2 cellular contexts compared by ENCODE assay signal in the genomic region with DNA sequence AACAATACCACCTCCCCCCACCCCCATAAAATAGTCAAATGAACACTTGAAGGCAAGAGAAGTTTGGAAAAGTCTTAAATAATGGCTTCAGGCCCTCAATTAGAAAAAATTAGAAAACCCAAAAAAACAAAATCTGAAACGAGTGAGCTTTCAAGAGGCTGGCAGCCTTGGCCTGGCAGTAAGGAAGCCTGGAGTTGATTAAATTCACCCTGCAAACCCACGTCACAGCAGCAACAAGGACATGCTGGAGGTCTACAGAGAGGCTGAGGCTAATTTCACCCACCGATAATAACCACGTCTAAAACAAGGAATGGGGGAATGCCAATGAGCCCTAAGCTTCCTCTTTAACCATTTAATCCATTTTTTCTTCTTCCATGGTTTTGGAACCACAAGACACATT.
TF ChIP-seq lines count a peak whose summit lies in the region.

No MANE protein-coding gene starts in this region.

TF ChIP-seq in K562, 482 proteins besides CTCF, POLR2A, EP300 and RAD21:
- no peak for TF ChIP-seq MTF1 (CRISPR knock-in tag; IDR thresholded peaks at IDR 0.05; ENCODE audit: borderline replicate concordance)
- TF ChIP-seq SOX6 (IDR thresholded peaks at IDR 0.05), result no peak
- TF ChIP-seq TAF9B (IDR thresholded peaks at IDR 0.05; ENCODE audit: partially characterized antibody), result no peak
- TF ChIP-seq POLR2H (tag; IDR thresholded peaks at IDR 0.05; ENCODE audit: low read depth), result no peak
- TF ChIP-seq TCFL5 (CRISPR knock-in tag; conservative IDR thresholded peaks at IDR 0.05), result no peak
- TF ChIP-seq ZNF695 (CRISPR knock-in tag; IDR thresholded peaks at IDR 0.05), result no peak
- TF ChIP-seq SIRT6 (IDR thresholded peaks at IDR 0.05; ENCODE audit: low read depth, low read length), result no peak
- no peak for TF ChIP-seq BCOR (IDR thresholded peaks at IDR 0.05)
- TF ChIP-seq BHLHE40 (IDR thresholded peaks at IDR 0.05; ENCODE audit: low read length), result no peak
- TF ChIP-seq MCM5 (IDR thresholded peaks at IDR 0.05; ENCODE audit: low read depth), result no peak

TF ChIP-seq in HepG2, 621 proteins besides CTCF, POLR2A, EP300 and RAD21:
- TF ChIP-seq RNF2 (conservative IDR thresholded peaks at IDR 0.05; ENCODE audit: low read depth) (no peak), ZFP36L1 (CRISPR knock-in tag; IDR thresholded peaks at IDR 0.05) (no peak), PPARG (CRISPR knock-in tag; conservative IDR thresholded peaks at IDR 0.05) (no peak), KLF16 (CRISPR knock-in tag; IDR thresholded peaks at IDR 0.05) (no peak), HDAC1 (CRISPR knock-in tag; IDR thresholded peaks at IDR 0.05) (no peak), ZNF180 (CRISPR knock-in tag; IDR thresholded peaks at IDR 0.05; ENCODE audit: borderline replicate concordance, low read depth) (no peak), SMAD3 (CRISPR knock-in tag; IDR thresholded peaks at IDR 0.05) (no peak), PAF1 (CRISPR knock-in tag; IDR thresholded peaks at IDR 0.05) (no peak), HNRNPK (IDR thresholded peaks at IDR 0.05; ENCODE audit: low read depth, low read length, poor library complexity, severe bottlenecking) (no peak)
- TF ChIP-seq, protein P1, sequence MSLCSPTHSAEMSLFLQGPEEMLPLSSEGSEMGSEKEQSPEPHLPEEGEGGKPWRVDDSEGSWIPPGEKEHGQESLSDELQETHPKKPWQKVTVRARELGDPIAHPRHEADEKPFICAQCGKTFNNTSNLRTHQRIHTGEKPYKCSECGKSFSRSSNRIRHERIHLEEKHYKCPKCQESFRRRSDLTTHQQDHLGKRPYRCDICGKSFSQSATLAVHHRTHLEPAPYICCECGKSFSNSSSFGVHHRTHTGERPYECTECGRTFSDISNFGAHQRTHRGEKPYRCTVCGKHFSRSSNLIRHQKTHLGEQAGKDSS (CRISPR knock-in tag; IDR thresholded peaks at IDR 0.05; ENCODE audit: borderline replicate concordance, low read depth), result no peak
- TF ChIP-seq, protein P2, sequence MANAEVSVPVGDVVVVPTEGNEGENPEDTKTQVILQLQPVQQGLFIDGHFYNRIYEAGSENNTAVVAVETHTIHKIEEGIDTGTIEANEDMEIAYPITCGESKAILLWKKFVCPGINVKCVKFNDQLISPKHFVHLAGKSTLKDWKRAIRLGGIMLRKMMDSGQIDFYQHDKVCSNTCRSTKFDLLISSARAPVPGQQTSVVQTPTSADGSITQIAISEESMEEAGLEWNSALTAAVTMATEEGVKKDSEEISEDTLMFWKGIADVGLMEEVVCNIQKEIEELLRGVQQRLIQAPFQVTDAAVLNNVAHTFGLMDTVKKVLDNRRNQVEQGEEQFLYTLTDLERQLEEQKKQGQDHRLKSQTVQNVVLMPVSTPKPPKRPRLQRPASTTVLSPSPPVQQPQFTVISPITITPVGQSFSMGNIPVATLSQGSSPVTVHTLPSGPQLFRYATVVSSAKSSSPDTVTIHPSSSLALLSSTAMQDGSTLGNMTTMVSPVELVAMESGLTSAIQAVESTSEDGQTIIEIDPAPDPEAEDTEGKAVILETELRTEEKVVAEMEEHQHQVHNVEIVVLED (CRISPR knock-in tag; IDR thresholded peaks at IDR 0.05; ENCODE audit: borderline replicate concordance), result no peak
- TF ChIP-seq, protein P3, sequence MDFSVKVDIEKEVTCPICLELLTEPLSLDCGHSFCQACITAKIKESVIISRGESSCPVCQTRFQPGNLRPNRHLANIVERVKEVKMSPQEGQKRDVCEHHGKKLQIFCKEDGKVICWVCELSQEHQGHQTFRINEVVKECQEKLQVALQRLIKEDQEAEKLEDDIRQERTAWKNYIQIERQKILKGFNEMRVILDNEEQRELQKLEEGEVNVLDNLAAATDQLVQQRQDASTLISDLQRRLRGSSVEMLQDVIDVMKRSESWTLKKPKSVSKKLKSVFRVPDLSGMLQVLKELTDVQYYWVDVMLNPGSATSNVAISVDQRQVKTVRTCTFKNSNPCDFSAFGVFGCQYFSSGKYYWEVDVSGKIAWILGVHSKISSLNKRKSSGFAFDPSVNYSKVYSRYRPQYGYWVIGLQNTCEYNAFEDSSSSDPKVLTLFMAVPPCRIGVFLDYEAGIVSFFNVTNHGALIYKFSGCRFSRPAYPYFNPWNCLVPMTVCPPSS (IDR thresholded peaks at IDR 0.05), result no peak
- TF ChIP-seq, protein P4, sequence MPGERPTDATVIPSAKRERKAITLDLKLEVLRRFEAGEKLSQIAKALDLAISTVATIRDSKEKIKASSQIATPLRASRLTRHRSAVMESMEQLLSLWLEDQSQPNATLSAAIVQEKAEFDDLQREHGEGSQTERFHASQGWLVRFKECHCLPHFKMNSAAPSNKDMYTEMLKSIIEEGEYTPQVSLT (CRISPR knock-in tag; IDR thresholded peaks at IDR 0.05; ENCODE audit: borderline replicate concordance, low read depth), result no peak
- TF ChIP-seq, protein P5, sequence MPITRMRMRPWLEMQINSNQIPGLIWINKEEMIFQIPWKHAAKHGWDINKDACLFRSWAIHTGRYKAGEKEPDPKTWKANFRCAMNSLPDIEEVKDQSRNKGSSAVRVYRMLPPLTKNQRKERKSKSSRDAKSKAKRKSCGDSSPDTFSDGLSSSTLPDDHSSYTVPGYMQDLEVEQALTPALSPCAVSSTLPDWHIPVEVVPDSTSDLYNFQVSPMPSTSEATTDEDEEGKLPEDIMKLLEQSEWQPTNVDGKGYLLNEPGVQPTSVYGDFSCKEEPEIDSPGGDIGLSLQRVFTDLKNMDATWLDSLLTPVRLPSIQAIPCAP (CRISPR knock-in tag; IDR thresholded peaks at IDR 0.05; ENCODE audit: low read depth), result no peak
- TF ChIP-seq, protein P6, sequence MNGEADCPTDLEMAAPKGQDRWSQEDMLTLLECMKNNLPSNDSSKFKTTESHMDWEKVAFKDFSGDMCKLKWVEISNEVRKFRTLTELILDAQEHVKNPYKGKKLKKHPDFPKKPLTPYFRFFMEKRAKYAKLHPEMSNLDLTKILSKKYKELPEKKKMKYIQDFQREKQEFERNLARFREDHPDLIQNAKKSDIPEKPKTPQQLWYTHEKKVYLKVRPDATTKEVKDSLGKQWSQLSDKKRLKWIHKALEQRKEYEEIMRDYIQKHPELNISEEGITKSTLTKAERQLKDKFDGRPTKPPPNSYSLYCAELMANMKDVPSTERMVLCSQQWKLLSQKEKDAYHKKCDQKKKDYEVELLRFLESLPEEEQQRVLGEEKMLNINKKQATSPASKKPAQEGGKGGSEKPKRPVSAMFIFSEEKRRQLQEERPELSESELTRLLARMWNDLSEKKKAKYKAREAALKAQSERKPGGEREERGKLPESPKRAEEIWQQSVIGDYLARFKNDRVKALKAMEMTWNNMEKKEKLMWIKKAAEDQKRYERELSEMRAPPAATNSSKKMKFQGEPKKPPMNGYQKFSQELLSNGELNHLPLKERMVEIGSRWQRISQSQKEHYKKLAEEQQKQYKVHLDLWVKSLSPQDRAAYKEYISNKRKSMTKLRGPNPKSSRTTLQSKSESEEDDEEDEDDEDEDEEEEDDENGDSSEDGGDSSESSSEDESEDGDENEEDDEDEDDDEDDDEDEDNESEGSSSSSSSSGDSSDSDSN (CRISPR knock-in tag; IDR thresholded peaks at IDR 0.05), result no peak
